13 cellular contexts compared by ENCODE assay signal in genomic region chr2:65067806-65068553, GRCh38. TPM values are rescaled to one million over a fixed set of nuclear protein-coding genes. Genes with fewer than 3 reads are reported as not detected.
DNase-seq lines count a peak whose midpoint lies in the region; ATAC-seq, FAIRE-seq and TF ChIP-seq lines count a peak whose summit lies in the region.
"Had no signal": no experiment of that assay in that cellular context is flagged by ENCODE, and none has a peak within 500 bp of the region (broad histone marks: within the 10 kb centered on the region; RNA-seq: fewer than 3 reads in every experiment).

No MANE protein-coding gene starts in this region.

- H3K9me3 Mint-ChIP-seq in activated naive CD8-positive, alpha-beta T cell treated with anti-CD3 and anti-CD28 coated beads for 36 hours, result no peaks in the 10 kb centered on the region

- H2AFZ ChIP-seq in HepG2 (ENCODE audit: low read length), result no peak overlapping the region

- no peak overlapping the region for H3K4me3 Mint-ChIP-seq in activated naive CD8-positive, alpha-beta T cell treated with anti-CD3 and anti-CD28 coated beads for 36 hours

- H3K4me1 ChIP-seq in HepG2 (ENCODE audit: insufficient read depth, low read length), result peaks cover 60% of the 10 kb centered on the region
- H3K4me1 ChIP-seq in right lobe of liver, result peaks cover 0 to 22% (median 7%) of the 10 kb centered on the region in 4 donors
- H3K4me1 ChIP-seq in lower lobe of right lung, result peaks cover 76% of the 10 kb centered on the region

- intact Hi-C loops in HepG2 (cut with micrococcal nuclease; ENCODE audit: unreplicated experiment) (no loop called here), right lobe of liver (cut with DNase I) (no loop called here), lower lobe of right lung (cut with DNase I) (no loop called here)

- no peak overlapping the region for H3K4me3 ChIP-seq in HepG2 (replicated peaks in 1 of 3; ENCODE audit: insufficient read depth in 1 of 3, low read depth in 2 of 3, low read length in 3 of 3)
- H3K4me3 ChIP-seq in right lobe of liver, result no peak overlapping the region
- H3K4me3 ChIP-seq in lower lobe of right lung, result no peak overlapping the region
- H3K4me3 ChIP-seq: body of pancreas, SJSA1 had no signal

- peaks cover 2% of the 10 kb centered on the region for H3K36me3 Mint-ChIP-seq in activated naive CD8-positive, alpha-beta T cell treated with anti-CD3 and anti-CD28 coated beads for 36 hours

- POLR2A ChIA-PET in HepG2 (lab: Yijun Ruan, JAX), result interaction anchor here (0.9 to 5.4 kb wide), 4 partner anchors 12 to 145 kb away, joined by 3 to 35 read pairs (median 4); partner anchors contain the start of genes CEP68 and RAB1A

- TF ChIP-seq RAD21 in HepG2 (CRISPR knock-in tag; IDR thresholded peaks at IDR 0.05), result no peak

- H3K9me3 ChIP-seq in HepG2 (ENCODE audit: low read length) (no peaks in the 10 kb centered on the region), right lobe of liver (no peaks in the 10 kb centered on the region), lower lobe of right lung (no peaks in the 10 kb centered on the region)
- H3K9me3 ChIP-seq: body of pancreas, SJSA1 had no signal

- no peak overlapping the region for H3K4me2 ChIP-seq in HepG2 (ENCODE audit: low read depth, low read length)

- FAIRE-seq in HepG2 (lab: Jason Lieb, UNC), result no peak

- TF ChIP-seq EP300 in HepG2 (IDR thresholded peaks at IDR 0.05; ENCODE audit: low read depth in 2 of 2, low read length in 2 of 2), result no peak
- no peak for TF ChIP-seq EP300 in HepG2 (CRISPR knock-in tag; IDR thresholded peaks at IDR 0.05; ENCODE audit: borderline replicate concordance)

- no peaks in the 10 kb centered on the region for H3K27me3 Mint-ChIP-seq in activated naive CD8-positive, alpha-beta T cell treated with anti-CD3 and anti-CD28 coated beads for 36 hours

- in situ Hi-C loops in HepG2 (cut with HindIII; ENCODE audit: extremely low pct_ligation_motif_present, low pct_unique_long_range_greater_than_20kb), result loop anchor here (25.0 kb wide), 1 partner anchor 494 kb away; no protein-coding TSS in a partner anchor

- TF ChIP-seq POLR2A in HepG2 (IDR thresholded peaks at IDR 0.05; ENCODE audit: insufficient read depth in 1 of 2, low read depth in 2 of 2, low read length in 2 of 2) (no peak), right lobe of liver (IDR thresholded peaks at IDR 0.05) (no peak)

- ATAC-seq in HepG2, result peak; percentile 1; the same call in 1 of the 3 replicates
- ATAC-seq in right lobe of liver, result no peak
- ATAC-seq in lower lobe of right lung, result no peak
- ATAC-seq in GM19351 (IDR thresholded peaks at IDR 0.05; ENCODE audit: unreplicated experiment), result no peak
- ATAC-seq: body of pancreas had no signal

- BruUV-seq in HepG2 (replicated peaks; lab: Mats Ljungman, UMichigan), result no TSS peak

- TF ChIP-seq CTCF in HepG2 (CRISPR knock-in tag; IDR thresholded peaks at IDR 0.05), result no peak
- no peak for TF ChIP-seq CTCF in right lobe of liver (IDR thresholded peaks at IDR 0.05)
- no peak for TF ChIP-seq CTCF in lower lobe of right lung (IDR thresholded peaks at IDR 0.05)
- no peak for TF ChIP-seq CTCF in GM20000 (IDR thresholded peaks at IDR 0.05; ENCODE audit: extremely low read depth, missing control alignments)

- DNase-seq in HepG2 (ENCODE audit: low spot score), result no peak
- no peak for DNase-seq in right lobe of liver
- no peak for DNase-seq in activated naive CD8-positive, alpha-beta T cell treated with anti-CD3 and anti-CD28 coated beads for 36 hours
- no peak for DNase-seq in lower lobe of right lung
- no peak for DNase-seq in GM20000 (ENCODE audit: low spot score)
- no peak for DNase-seq in NCI-H2227 (lab: John Stamatoyannopoulos, UW; ENCODE audit: unreplicated experiment)
- no peak for DNase-seq in occipital lobe (lab: John Stamatoyannopoulos, UW)
- DNase-seq: activated CD4-positive, alpha-beta T cell treated with anti-CD3 and anti-CD28 coated beads for 4 hours; AML-193; body of pancreas; NCI-H510A had no signal

- H3K27me3 ChIP-seq in HepG2 (ENCODE audit: control insufficient read depth in 1 of 2, insufficient read depth in 2 of 2, low read length in 2 of 2), result no peaks in the 10 kb centered on the region
- no peaks in the 10 kb centered on the region for H3K27me3 ChIP-seq in right lobe of liver
- no peaks in the 10 kb centered on the region for H3K27me3 ChIP-seq in lower lobe of right lung (ENCODE audit: low read depth)
- H3K27me3 ChIP-seq: body of pancreas, SJSA1 had no signal

- peaks cover 30 to 38% of the 10 kb centered on the region in 2 experiments for H3K36me3 ChIP-seq in HepG2 (replicated peaks in 1 of 2; ENCODE audit: control insufficient read depth in 1 of 2, insufficient read depth in 2 of 2, low read length in 2 of 2)
- H3K36me3 ChIP-seq in right lobe of liver, result no peaks in the 10 kb centered on the region
- peaks cover 36% of the 10 kb centered on the region for H3K36me3 ChIP-seq in lower lobe of right lung

- H4K20me1 ChIP-seq in HepG2 (ENCODE audit: insufficient read depth, low read length), result no peaks in the 10 kb centered on the region; the same call in 1 of the 2 replicates

- no peak overlapping the region for H3K9ac ChIP-seq in HepG2 (ENCODE audit: insufficient read depth, low read depth, low read length)

- WGBS in HepG2 (ENCODE audit: low lambda C conversion rate), result 97% methylated on average over 14 of the region's 14 CpGs
- 59% methylated on average over 5 of the region's 14 CpGs for WGBS in right lobe of liver (ENCODE audit: insufficient coverage, low coverage, low lambda C conversion rate, missing lambda C conversion rate)

- H3K27ac Mint-ChIP-seq in activated naive CD8-positive, alpha-beta T cell treated with anti-CD3 and anti-CD28 coated beads for 36 hours, result peak overlapping the region; percentile 73

- H3K27ac ChIP-seq in HepG2 (ENCODE audit: extremely low read length, insufficient read depth, low read length) (no peak overlapping the region), right lobe of liver (no peak overlapping the region), lower lobe of right lung (peak overlapping the region; percentile 47)
- H3K27ac ChIP-seq: SJSA1 had no signal

- peaks cover 34% of the 10 kb centered on the region for H3K4me1 Mint-ChIP-seq in activated naive CD8-positive, alpha-beta T cell treated with anti-CD3 and anti-CD28 coated beads for 36 hours

- CTCF ChIA-PET in HepG2 (lab: Yijun Ruan, JAX; ENCODE audit: low intra/inter-chr PET ratio, low total read pairs), result no interaction called here

- H3K79me2 ChIP-seq in HepG2 (ENCODE audit: insufficient read depth, low read length), result peaks cover 40% of the 10 kb centered on the region

TF ChIP-seq in HepG2, 621 proteins besides CTCF, POLR2A, EP300 and RAD21:
- no peak for TF ChIP-seq NFRKB (IDR thresholded peaks at IDR 0.05)
- no peak for TF ChIP-seq RBM39 (IDR thresholded peaks at IDR 0.05; ENCODE audit: low read depth, low read length, poor library complexity, severe bottlenecking)
- TF ChIP-seq ZSCAN12 (CRISPR knock-in tag; IDR thresholded peaks at IDR 0.05), result no peak
- TF ChIP-seq GABPA (IDR thresholded peaks at IDR 0.05; ENCODE audit: low read depth, low read length), result 0 out of 2 replicates have a peak, but pooled peaks have one; percentile 12
- no peak for TF ChIP-seq GABPA (CRISPR knock-in tag; IDR thresholded peaks at IDR 0.05; ENCODE audit: low read depth)
- TF ChIP-seq ZMAT5 (CRISPR knock-in tag; IDR thresholded peaks at IDR 0.05; ENCODE audit: borderline replicate concordance, low read depth), result no peak
- no peak for TF ChIP-seq ZNF354B (CRISPR knock-in tag; IDR thresholded peaks at IDR 0.05)
- peak; percentile 74 for TF ChIP-seq ZNF263 (CRISPR knock-in tag; IDR thresholded peaks at IDR 0.05)
- TF ChIP-seq NR0B2 (CRISPR knock-in tag; IDR thresholded peaks at IDR 0.05), result 0 out of 2 replicates have a peak, but pooled peaks have one; percentile 31

RNA-seq across cellular contexts. Expression of gene CEP68, which starts 11.8 kb away (rescaled TPM):
- total RNA-seq in HepG2 (2016; rRNA removed; fragmentation: Illumina TruSeq; extraction: Trizol) (5.7 TPM in 2 replicates), right lobe of liver (1 to 10 TPM; 1.7 to 4.3 (median 3.2) TPM), lower lobe of right lung (12.6 TPM), occipital lobe (48.2 TPM)
- 1.9 TPM in 2 replicates for total RNA-seq in HepG2 (2016; cell fraction: cytosol; rRNA removed; fragmentation: Illumina TruSeq; extraction: Trizol; ENCODE audit: low read depth)
- total RNA-seq in HepG2 (2016; cell fraction: insoluble cytoplasmic fraction; rRNA removed; fragmentation: Illumina TruSeq; extraction: Trizol), result 5.6 and 6.0 TPM in 2 replicates
- total RNA-seq in HepG2 (2016; cell fraction: membrane; rRNA removed; fragmentation: Illumina TruSeq; extraction: Trizol), result 3.4 and 4.0 TPM in 2 replicates
- total RNA-seq in HepG2 (2016; cell fraction: nucleus; rRNA removed; fragmentation: Illumina TruSeq; extraction: Trizol), result 7.9 and 8.3 TPM in 2 replicates
- 9.3 and 12.5 TPM in 2 replicates for polyA plus RNA-seq in HepG2 (2011; rRNA removed)
- 4.1 and 4.8 TPM in 2 replicates for polyA plus RNA-seq in HepG2 (2011; cell fraction: cytosol; rRNA removed)
- polyA plus RNA-seq in HepG2 (2011; cell fraction: nucleus; rRNA removed), result 13.9 and 15.6 TPM in 2 replicates
- 5.5 and 6.4 TPM in 2 replicates for polyA plus RNA-seq in HepG2 (2012)
- polyA plus RNA-seq in HepG2 (2016; cell fraction: cytosol; fragmentation: Illumina TruSeq; extraction: Trizol; ENCODE audit: low read depth), result 1.7 and 2.8 TPM in 2 replicates
- polyA plus RNA-seq in HepG2 (2016; cell fraction: insoluble cytoplasmic fraction; fragmentation: Illumina TruSeq; extraction: Trizol; ENCODE audit: low read depth), result 5.5 and 8.7 TPM in 2 replicates
- polyA plus RNA-seq in HepG2 (2016; cell fraction: membrane; fragmentation: Illumina TruSeq; extraction: Trizol; ENCODE audit: low read depth), result 3.2 and 3.8 TPM in 2 replicates
- polyA plus RNA-seq in HepG2 (2016; cell fraction: nucleus; fragmentation: Illumina TruSeq; extraction: Trizol; ENCODE audit: insufficient read depth, low read depth), result 8.7 and 9.2 TPM in 2 replicates
- 8.4 and 44.8 TPM in 2 replicates for polyA minus RNA-seq in HepG2 (2011; rRNA and poly(A)+ RNA removed; ENCODE audit: low replicate concordance)
- polyA minus RNA-seq in HepG2 (2011; cell fraction: cytosol; rRNA and poly(A)+ RNA removed), result 5.8 and 6.2 TPM in 2 replicates
- 22.0 and 22.4 TPM in 2 replicates for polyA minus RNA-seq in HepG2 (2011; cell fraction: nucleus; rRNA and poly(A)+ RNA removed)
- total RNA-seq in activated naive CD8-positive, alpha-beta T cell treated with anti-CD3 and anti-CD28 coated beads for 36 hours, result 1 to 10 TPM; 4.0 TPM
